Comparison of ENCODE assay signal across 10 cellular contexts in genomic region chr3:11195721-11196332, GRCh38. TPM values are rescaled to one million over a fixed set of nuclear protein-coding genes. Genes with fewer than 3 reads are reported as not detected.
DNase-seq lines count a peak whose midpoint lies in the region; ATAC-seq and TF ChIP-seq lines count a peak whose summit lies in the region.
"Had no signal": no experiment of that assay in that cellular context is flagged by ENCODE, and none has a peak within 500 bp of the region (broad histone marks: within the 10 kb centered on the region; RNA-seq: fewer than 3 reads in every experiment).

No MANE protein-coding gene starts in this region.

- peak overlapping the region; percentile 84 for H3K27ac Mint-ChIP-seq in activated T-cell treated with anti-CD3 and anti-CD28 coated beads, Interleukin-2, amount 50 U/mL, for 24 hours

- H3K4me1 Mint-ChIP-seq in activated T-cell treated with anti-CD3 and anti-CD28 coated beads, Interleukin-2, amount 50 U/mL, for 24 hours (ENCODE audit: low read depth): peaks cover 21% of the 10 kb centered on the region
- peaks cover 8% of the 10 kb centered on the region for H3K4me1 Mint-ChIP-seq in activated T-cell treated with anti-CD3 and anti-CD28 coated beads, Interleukin-2, amount 50 U/mL, for 4 hours (ENCODE audit: low read depth)

- no peak for DNase-seq in activated T-cell treated with anti-CD3 and anti-CD28 coated beads, Interleukin-2, amount 50 U/mL, for 24 hours
- DNase-seq in activated T-cell treated with anti-CD3 and anti-CD28 coated beads for 4 hours (no peak), foreskin keratinocyte (peak in 1 of 2 donors; percentile 51), HUDEP-2 (lab: John Stamatoyannopoulos, UW; ENCODE audit: unreplicated experiment in 76 of 76) (no peak)
- DNase-seq in activated T-cell treated with anti-CD3 and anti-CD28 coated beads, Interleukin-2, amount 50 U/mL, for 4 hours: no peak
- DNase-seq: retina had no signal

- peak overlapping the region; percentile 72 for H3K27ac ChIP-seq in foreskin keratinocyte
- peak overlapping the region; percentile 25 for H3K27ac ChIP-seq in temporal lobe (ENCODE audit: low read depth, low read length)
- H3K27ac ChIP-seq: KMS-11 had no signal

- peak overlapping the region; percentile 42 for H3K4me3 Mint-ChIP-seq in activated T-cell treated with anti-CD3 and anti-CD28 coated beads, Interleukin-2, amount 50 U/mL, for 24 hours
- H3K4me3 Mint-ChIP-seq in activated T-cell treated with anti-CD3 and anti-CD28 coated beads, Interleukin-2, amount 50 U/mL, for 4 hours: no peak overlapping the region

- H3K9me3 Mint-ChIP-seq in activated T-cell treated with anti-CD3 and anti-CD28 coated beads, Interleukin-2, amount 50 U/mL, for 24 hours: no peaks in the 10 kb centered on the region
- no peaks in the 10 kb centered on the region for H3K9me3 Mint-ChIP-seq in activated T-cell treated with anti-CD3 and anti-CD28 coated beads, Interleukin-2, amount 50 U/mL, for 4 hours

- H3K4me1 ChIP-seq in foreskin keratinocyte: peaks cover 33% of the 10 kb centered on the region

- H3K27me3 ChIP-seq in foreskin keratinocyte: no peaks in the 10 kb centered on the region

- H3K36me3 Mint-ChIP-seq in activated T-cell treated with anti-CD3 and anti-CD28 coated beads, Interleukin-2, amount 50 U/mL, for 24 hours (ENCODE audit: low read depth): no peaks in the 10 kb centered on the region
- H3K36me3 Mint-ChIP-seq in activated T-cell treated with anti-CD3 and anti-CD28 coated beads, Interleukin-2, amount 50 U/mL, for 4 hours (ENCODE audit: insufficient read depth): no peaks in the 10 kb centered on the region

- H3K27me3 Mint-ChIP-seq in activated T-cell treated with anti-CD3 and anti-CD28 coated beads, Interleukin-2, amount 50 U/mL, for 24 hours: peaks cover 24% of the 10 kb centered on the region
- H3K27me3 Mint-ChIP-seq in activated T-cell treated with anti-CD3 and anti-CD28 coated beads, Interleukin-2, amount 50 U/mL, for 4 hours (ENCODE audit: low read depth): peaks cover 19% of the 10 kb centered on the region

- peak; percentile 63 to 70 for ATAC-seq in activated T-cell treated with anti-CD3 and anti-CD28 coated beads, Interleukin-2, amount 50 U/mL, for 4 hours
- peak; percentile 26 for ATAC-seq in foreskin keratinocyte
- no peak for ATAC-seq in GM21737 (IDR thresholded peaks at IDR 0.05; ENCODE audit: unreplicated experiment)
- no peak for ATAC-seq in HG03439 (IDR thresholded peaks at IDR 0.05; ENCODE audit: unreplicated experiment)

- TF ChIP-seq CTCF in foreskin keratinocyte (conservative IDR thresholded peaks at IDR 0.05): no peak

RNA-seq across cellular contexts. Expression of gene HRH1, which starts 41.5 kb away (rescaled TPM):
- 1 to 10 TPM; 2.3 to 6.5 (median 3.6) TPM for total RNA-seq in activated T-cell treated with anti-CD3 and anti-CD28 coated beads, Interleukin-2, amount 50 U/mL, for 4 hours
- 9.7 and 11.3 TPM in 2 replicates for total RNA-seq in foreskin keratinocyte
- 3.3 and 3.6 TPM in 2 replicates for polyA plus RNA-seq in foreskin keratinocyte
- 1.7 TPM for total RNA-seq in temporal lobe

Comparison
In these comparisons a context has a peak if more than half of its experiments do, and no peak if none do; other contexts are left out.
1. ATAC-seq: peak in activated T-cell treated with anti-CD3 and anti-CD28 coated beads, Interleukin-2, amount 50 U/mL, for 4 hours (2 of 2) and foreskin keratinocyte (single experiment); none in GM21737 (single experiment) and HG03439 (single experiment).